Comparison of ENCODE assay signal across 2 cellular contexts in genomic region chr7:73839743-73840714, GRCh38.
TF ChIP-seq lines count a peak whose summit lies in the region.

No MANE protein-coding gene starts in this region.

TF ChIP-seq in SK-N-SH, 30 proteins besides CTCF, POLR2A, EP300 and RAD21:
- TF ChIP-seq FOXJ3 (CRISPR knock-in tag; IDR thresholded peaks at IDR 0.05) (no peak), YY1 (IDR thresholded peaks at IDR 0.05; ENCODE audit: low read depth) (no peak), IRF3 (IDR thresholded peaks at IDR 0.05; ENCODE audit: low read depth, low read length) (no peak), SMC3 (IDR thresholded peaks at IDR 0.05; ENCODE audit: low read depth, low read length) (no peak), NFIC (IDR thresholded peaks at IDR 0.05; ENCODE audit: borderline replicate concordance) (no peak), TCF12 (IDR thresholded peaks at IDR 0.05) (no peak), SIN3A (IDR thresholded peaks at IDR 0.05; ENCODE audit: borderline replicate concordance, low read depth, low read length) (no peak), USF2 (IDR thresholded peaks at IDR 0.05; ENCODE audit: borderline replicate concordance, low read depth, low read length) (no peak), RCOR1 (IDR thresholded peaks at IDR 0.05; ENCODE audit: low read length) (no peak), POLR2AphosphoS5 (IDR thresholded peaks at IDR 0.05; ENCODE audit: low read depth, low read length) (no peak), GABPA (IDR thresholded peaks at IDR 0.05; ENCODE audit: low read depth) (no peak), ELF1 (IDR thresholded peaks at IDR 0.05) (no peak), REST (IDR thresholded peaks at IDR 0.05; ENCODE audit: low read depth, low read length) (no peak), CHD2 (IDR thresholded peaks at IDR 0.05; ENCODE audit: low read length, partially characterized antibody) (no peak), RXRA (IDR thresholded peaks at IDR 0.05; ENCODE audit: borderline replicate concordance, low read depth) (no peak), EZH2phosphoT487 (IDR thresholded peaks at IDR 0.05; ENCODE audit: borderline replicate concordance, low read depth) (no peak), MEF2A (IDR thresholded peaks at IDR 0.05; ENCODE audit: borderline replicate concordance, low read depth) (no peak), GATA2 (CRISPR knock-in tag; IDR thresholded peaks at IDR 0.05) (no peak), MXI1 (IDR thresholded peaks at IDR 0.05; ENCODE audit: low read depth, low read length) (no peak)

TF ChIP-seq in SK-N-SH treated with all-trans-retinoic acid at 6 μM for 48 hours, 23 proteins besides CTCF, POLR2A, EP300 and RAD21:
- TF ChIP-seq ZFP3 (CRISPR knock-in tag; IDR thresholded peaks at IDR 0.05) (no peak), TSHZ2 (CRISPR knock-in tag; IDR thresholded peaks at IDR 0.05) (no peak), RARB (CRISPR knock-in tag; IDR thresholded peaks at IDR 0.05) (no peak), ZNF565 (CRISPR knock-in tag; conservative IDR thresholded peaks at IDR 0.05; ENCODE audit: low read depth) (no peak), PPARA (CRISPR knock-in tag; IDR thresholded peaks at IDR 0.05; ENCODE audit: borderline replicate concordance) (no peak), CREB5 (CRISPR knock-in tag; IDR thresholded peaks at IDR 0.05; ENCODE audit: low read depth) (no peak), ARNTL (CRISPR knock-in tag; IDR thresholded peaks at IDR 0.05; ENCODE audit: borderline replicate concordance, low read depth) (no peak), CSRNP3 (CRISPR knock-in tag; IDR thresholded peaks at IDR 0.05) (no peak), GLIS3 (CRISPR knock-in tag; IDR thresholded peaks at IDR 0.05) (no peak), TCF4 (CRISPR knock-in tag; IDR thresholded peaks at IDR 0.05; ENCODE audit: borderline replicate concordance) (no peak), ZNF70 (CRISPR knock-in tag; IDR thresholded peaks at IDR 0.05) (no peak), ZFP30 (CRISPR knock-in tag; IDR thresholded peaks at IDR 0.05) (no peak), SNAI2 (CRISPR knock-in tag; IDR thresholded peaks at IDR 0.05) (no peak), OSR1 (CRISPR knock-in tag; IDR thresholded peaks at IDR 0.05) (no peak), TOX (CRISPR knock-in tag; IDR thresholded peaks at IDR 0.05; ENCODE audit: borderline replicate concordance) (no peak), CSDC2 (CRISPR knock-in tag; IDR thresholded peaks at IDR 0.05) (no peak), PATZ1 (CRISPR knock-in tag; IDR thresholded peaks at IDR 0.05; ENCODE audit: borderline replicate concordance) (no peak)
